1 cellular context compared by ENCODE assay signal in the genomic region with DNA sequence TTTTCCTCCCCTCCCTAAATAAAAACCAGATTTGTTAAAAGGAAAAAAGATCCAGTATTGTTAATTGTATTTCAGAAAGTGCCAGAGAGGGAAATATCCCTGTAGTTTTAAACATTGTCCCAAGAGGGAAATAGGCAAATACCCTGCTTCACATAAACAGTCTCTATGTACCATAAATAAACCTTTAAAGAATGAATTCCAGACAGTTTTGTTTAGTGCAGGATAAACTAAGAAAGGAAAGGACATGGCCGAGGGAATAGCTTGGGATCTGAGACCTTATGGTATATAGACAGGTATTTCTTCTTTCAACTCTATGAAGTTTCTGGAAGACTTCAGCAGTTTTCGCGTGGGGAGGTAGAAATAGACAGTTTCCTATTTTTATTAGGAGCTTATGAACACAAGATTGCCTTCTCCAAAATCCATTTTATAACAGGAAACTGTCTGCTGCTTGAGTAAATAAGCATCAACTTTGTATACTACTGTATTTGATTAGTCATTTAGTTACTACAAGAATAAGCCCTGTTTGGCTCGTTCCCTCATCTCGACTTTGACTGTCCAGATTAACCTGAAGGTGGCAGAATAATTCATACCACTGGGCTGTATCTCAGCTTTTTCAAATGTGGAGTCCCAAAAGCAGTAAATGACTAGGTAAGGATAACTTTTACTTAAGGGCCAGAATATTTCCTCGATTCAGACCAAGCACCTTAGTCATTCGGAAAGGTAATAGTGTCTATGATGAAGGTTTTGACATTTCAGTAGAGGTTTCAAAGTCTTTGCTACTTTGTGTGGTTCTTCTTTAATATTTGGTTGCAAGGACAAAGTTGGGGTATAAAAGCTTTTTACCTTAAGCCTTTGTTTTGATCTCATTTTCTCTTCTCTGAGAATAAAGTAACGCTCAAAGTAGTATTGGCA.
TF ChIP-seq lines count a peak whose summit lies in the region.

No MANE protein-coding gene starts in this region.

TF ChIP-seq in K562, 482 proteins besides CTCF, POLR2A, EP300 and RAD21 (continued from another document):
- no peak for TF ChIP-seq ZHX1 (conservative IDR thresholded peaks at IDR 0.05; ENCODE audit: low read length)
- peak in 1 of 2 experiments; percentile 68; a peak in 2 of 4 replicates for TF ChIP-seq FOXA3 (CRISPR knock-in tag; conservative IDR thresholded peaks at IDR 0.05 in 1 of 2, IDR thresholded peaks at IDR 0.05 in 1 of 2)
- TF ChIP-seq MAFK (IDR thresholded peaks at IDR 0.05; ENCODE audit: low read length), result peak; percentile 46; the same call in 1 of the 2 replicates
- TF ChIP-seq, protein P1, sequence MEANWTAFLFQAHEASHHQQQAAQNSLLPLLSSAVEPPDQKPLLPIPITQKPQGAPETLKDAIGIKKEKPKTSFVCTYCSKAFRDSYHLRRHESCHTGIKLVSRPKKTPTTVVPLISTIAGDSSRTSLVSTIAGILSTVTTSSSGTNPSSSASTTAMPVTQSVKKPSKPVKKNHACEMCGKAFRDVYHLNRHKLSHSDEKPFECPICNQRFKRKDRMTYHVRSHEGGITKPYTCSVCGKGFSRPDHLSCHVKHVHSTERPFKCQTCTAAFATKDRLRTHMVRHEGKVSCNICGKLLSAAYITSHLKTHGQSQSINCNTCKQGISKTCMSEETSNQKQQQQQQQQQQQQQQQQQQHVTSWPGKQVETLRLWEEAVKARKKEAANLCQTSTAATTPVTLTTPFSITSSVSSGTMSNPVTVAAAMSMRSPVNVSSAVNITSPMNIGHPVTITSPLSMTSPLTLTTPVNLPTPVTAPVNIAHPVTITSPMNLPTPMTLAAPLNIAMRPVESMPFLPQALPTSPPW (CRISPR knock-in tag; IDR thresholded peaks at IDR 0.05), result 0 out of 2 replicates have a peak, but pooled peaks have one; percentile 15
- 0 out of 2 replicates have a peak, but pooled peaks have one; percentile 14 for TF ChIP-seq ATF7 (IDR thresholded peaks at IDR 0.05)
- TF ChIP-seq RCOR1 (IDR thresholded peaks at IDR 0.05; ENCODE audit: borderline replicate concordance in 1 of 2, low read depth in 2 of 2, low read length in 2 of 2), result peak in 1 of 2 experiments; percentile 52; a peak in 1 of 4 replicates
- TF ChIP-seq ZNF239 (CRISPR knock-in tag; IDR thresholded peaks at IDR 0.05), result 0 out of 2 replicates have a peak, but pooled peaks have one; percentile 28
- peak; percentile 69 for TF ChIP-seq DEAF1 (CRISPR knock-in tag; IDR thresholded peaks at IDR 0.05)
- peak; percentile 34; the same call in 1 of the 2 replicates for TF ChIP-seq ILF3 (IDR thresholded peaks at IDR 0.05; ENCODE audit: borderline replicate concordance)
TF ChIP-seq in K562: peak in this region for 27.
